In genomic region chr9:113609562-113610318, GRCh38 we compare ENCODE assay signal across 12 cellular contexts.
A peak's percentile ranks its signal among the peaks of the same experiment; 100 is the strongest.
DNase-seq lines count a peak whose midpoint lies in the region; ATAC-seq and TF ChIP-seq lines count a peak whose summit lies in the region.
"Had no signal": no experiment of that assay in that cellular context is flagged by ENCODE, and none has a peak within 500 bp of the region (broad histone marks: within the 10 kb centered on the region; RNA-seq: fewer than 3 reads in every experiment).

No MANE protein-coding gene starts in this region.

- TF ChIP-seq POLR2A in transverse colon (IDR thresholded peaks at IDR 0.05), result no peak

- no peak for TF ChIP-seq CTCF in transverse colon (IDR thresholded peaks at IDR 0.05)

- TF ChIP-seq EP300 in transverse colon (IDR thresholded peaks at IDR 0.05; ENCODE audit: low read depth), result no peak

- WGBS in transverse colon (ENCODE audit: low coverage in 1 of 2), 2 donors, result 77 to 84% methylated on average over 5 to 17 of the region's 21 CpGs

- no peaks in the 10 kb centered on the region for H3K9me3 ChIP-seq in muscle layer of duodenum (ENCODE audit: control insufficient read depth in 1 of 2, low read length in 2 of 2)
- H3K9me3 ChIP-seq in transverse colon, result no peaks in the 10 kb centered on the region

- no peaks in the 10 kb centered on the region for H3K36me3 ChIP-seq in muscle layer of duodenum (ENCODE audit: control insufficient read depth in 1 of 2, insufficient read depth in 2 of 2, low read length in 2 of 2)
- no peaks in the 10 kb centered on the region for H3K36me3 ChIP-seq in transverse colon

- H3K27ac ChIP-seq in muscle layer of duodenum (ENCODE audit: low read length) (peak overlapping the region; percentile 41), transverse colon (peak overlapping the region; percentile 18 to 27 (median 24))

- DNase-seq in SK-MEL-5 (ENCODE audit: low read depth, low spot score), result peak; percentile 75
- peak; percentile 42 for DNase-seq in glomerular visceral epithelial cell (ENCODE audit: extremely low spot score)
- peak; percentile 30 for DNase-seq in transverse colon
- DNase-seq in kidney glomerular epithelial cell (lab: John Stamatoyannopoulos, UW), result no peak
- DNase-seq: effector memory CD4-positive, alpha-beta T cell; Karpas-422 had no signal

- H3K4me3 ChIP-seq in muscle layer of duodenum (ENCODE audit: low read depth in 1 of 2, low read length in 2 of 2) (no peak overlapping the region), transverse colon (no peak overlapping the region)

- no peaks in the 10 kb centered on the region for H3K27me3 ChIP-seq in muscle layer of duodenum (ENCODE audit: low read depth, low read length)
- no peaks in the 10 kb centered on the region for H3K27me3 ChIP-seq in transverse colon

- in situ Hi-C loops in SK-MEL-5 (cut with HindIII; ENCODE audit: low pct_unique_long_range_greater_than_20kb, low sequenced_read_pairs) (no loop called here), transverse colon (cut with MboI; ENCODE audit: low pct_ligation_motif_present in 1 of 4, low pct_unique_long_range_greater_than_20kb in 1 of 4, low sequenced_read_pairs in 3 of 4) (no loop called here)

- intact Hi-C loops in transverse colon (cut with DNase I; ENCODE audit: low total_unique reads), result no loop called here

- H3K4me1 ChIP-seq in muscle layer of duodenum (ENCODE audit: control insufficient read depth in 1 of 2, insufficient read depth in 2 of 2, low read length in 2 of 2) (no peaks in the 10 kb centered on the region), transverse colon (peaks cover 0 to 7% (median 3%) of the 10 kb centered on the region in 4 donors)

- ATAC-seq in HG03520 (IDR thresholded peaks at IDR 0.05; ENCODE audit: unreplicated experiment), result no peak
- no peak for ATAC-seq in GM21737 (IDR thresholded peaks at IDR 0.05; ENCODE audit: unreplicated experiment)
- no peak for ATAC-seq in HG03469 (IDR thresholded peaks at IDR 0.05; ENCODE audit: unreplicated experiment)
- ATAC-seq: HCT116, Panc1 had no signal
